In genomic region chr19:17511724-17512573, GRCh38 we compare ENCODE assay signal across 8 cellular contexts. TPM values are rescaled to one million over a fixed set of nuclear protein-coding genes. Genes with fewer than 3 reads are reported as not detected.
DNase-seq lines count a peak whose midpoint lies in the region; ATAC-seq and TF ChIP-seq lines count a peak whose summit lies in the region.

No MANE protein-coding gene starts in this region.

- DNase-seq in DMS 273 (lab: John Stamatoyannopoulos, UW; ENCODE audit: unreplicated experiment): peak; percentile 92
- peak; percentile 74 for DNase-seq in HT1080 (ENCODE audit: low read depth)
- peak; percentile 90 for DNase-seq in RKO (ENCODE audit: low spot score)
- DNase-seq in activated T-helper 1 cell treated with anti-CD3 and anti-CD28 coated beads, Interleukin-2, amount 50 U/mL, for 16 hours (ENCODE audit: low read depth in 1 of 2, low spot score in 1 of 2): peak; percentile 58 to 74
- peak; percentile 84 for DNase-seq in fibroblast of pulmonary artery (ENCODE audit: low read depth)
- peak; percentile 64 for DNase-seq in nephron progenitor cell

- H3K4me1 Mint-ChIP-seq in nephron progenitor cell: peaks cover 37% of the 10 kb centered on the region
- H3K4me1 Mint-ChIP-seq in stimulated activated naive CD8-positive, alpha-beta T cell treated with anti-CD3 and anti-CD28 coated beads, Interleukin-15, Interleukin-2, amounts not matched to agents 100 ng/mL and 50 ng/mL, for 24 hours (ENCODE audit: low read depth): peaks cover 50% of the 10 kb centered on the region

- peaks cover 13% of the 10 kb centered on the region for H3K9me3 Mint-ChIP-seq in nephron progenitor cell
- no peaks in the 10 kb centered on the region for H3K9me3 Mint-ChIP-seq in stimulated activated naive CD8-positive, alpha-beta T cell treated with anti-CD3 and anti-CD28 coated beads, Interleukin-15, Interleukin-2, amounts not matched to agents 100 ng/mL and 50 ng/mL, for 24 hours

- ATAC-seq in GM21367 (IDR thresholded peaks at IDR 0.05; ENCODE audit: unreplicated experiment): peak; percentile 62

- peak overlapping the region; percentile 90 for H3K4me3 Mint-ChIP-seq in nephron progenitor cell
- H3K4me3 Mint-ChIP-seq in stimulated activated naive CD8-positive, alpha-beta T cell treated with anti-CD3 and anti-CD28 coated beads, Interleukin-15, Interleukin-2, amounts not matched to agents 100 ng/mL and 50 ng/mL, for 24 hours: peak overlapping the region; percentile 98

- H3K4me3 ChIP-seq in fibroblast of pulmonary artery (replicated peaks; ENCODE audit: low read depth, low read length): peak overlapping the region; percentile 79

- H3K36me3 Mint-ChIP-seq in nephron progenitor cell (ENCODE audit: low read depth): peaks cover 31% of the 10 kb centered on the region
- H3K36me3 Mint-ChIP-seq in stimulated activated naive CD8-positive, alpha-beta T cell treated with anti-CD3 and anti-CD28 coated beads, Interleukin-15, Interleukin-2, amounts not matched to agents 100 ng/mL and 50 ng/mL, for 24 hours (ENCODE audit: low read depth): peaks cover 29% of the 10 kb centered on the region

- peak overlapping the region; percentile 72 for H3K27ac Mint-ChIP-seq in nephron progenitor cell
- H3K27ac Mint-ChIP-seq in stimulated activated naive CD8-positive, alpha-beta T cell treated with anti-CD3 and anti-CD28 coated beads, Interleukin-15, Interleukin-2, amounts not matched to agents 100 ng/mL and 50 ng/mL, for 24 hours: peak overlapping the region; percentile 90

- peaks cover 3% of the 10 kb centered on the region for H3K27me3 Mint-ChIP-seq in nephron progenitor cell (ENCODE audit: low read depth, poor library complexity)
- H3K27me3 Mint-ChIP-seq in stimulated activated naive CD8-positive, alpha-beta T cell treated with anti-CD3 and anti-CD28 coated beads, Interleukin-15, Interleukin-2, amounts not matched to agents 100 ng/mL and 50 ng/mL, for 24 hours: no peaks in the 10 kb centered on the region

- peak; percentile 16 for TF ChIP-seq CTCF in fibroblast of pulmonary artery (IDR thresholded peaks at IDR 0.05; ENCODE audit: low read length, missing control alignments)
- TF ChIP-seq CTCF in nephron progenitor cell (IDR thresholded peaks at IDR 0.05): no peak

RNA-seq across cellular contexts. Expression of gene PGLS, which starts 0.5 kb away (rescaled TPM):
- 61.6 and 75.0 TPM in 2 replicates for total RNA-seq in HT1080 (2014; rRNA removed; shearing (Covaris generic))
- 103 and 128 TPM in 2 replicates for polyA plus RNA-seq in HT1080 (2015; cell fraction: cytosol; rRNA removed)
- polyA plus RNA-seq in HT1080 (2015; cell fraction: nucleus; rRNA removed): 55.3 and 55.6 TPM in 2 replicates

RNA-seq across cellular contexts. Expression of gene SLC27A1, which starts 41.6 kb away (rescaled TPM):
- total RNA-seq in HT1080 (2014; rRNA removed; shearing (Covaris generic)): 8.9 and 9.1 TPM in 2 replicates
- 10.9 and 12.3 TPM in 2 replicates for polyA plus RNA-seq in HT1080 (2015; cell fraction: cytosol; rRNA removed)
- polyA plus RNA-seq in HT1080 (2015; cell fraction: nucleus; rRNA removed): 27.3 and 29.3 TPM in 2 replicates

RNA-seq across cellular contexts. Expression of gene COLGALT1, which starts 43.5 kb away (rescaled TPM):
- 66.6 and 91.8 TPM in 2 replicates for total RNA-seq in HT1080 (2014; rRNA removed; shearing (Covaris generic))
- polyA plus RNA-seq in HT1080 (2015; cell fraction: cytosol; rRNA removed): 124 and 125 TPM in 2 replicates
- 121 and 122 TPM in 2 replicates for polyA plus RNA-seq in HT1080 (2015; cell fraction: nucleus; rRNA removed)

RNA-seq across cellular contexts. Expression of gene NXNL1, which starts 51.2 kb away (rescaled TPM):
- total RNA-seq in HT1080 (2014; rRNA removed; shearing (Covaris generic)): not detected in 2 replicates
- polyA plus RNA-seq in HT1080 (2015; cell fraction: cytosol; rRNA removed): not detected in 2 replicates
- not detected in 2 replicates for polyA plus RNA-seq in HT1080 (2015; cell fraction: nucleus; rRNA removed)

Comparison
In these comparisons a context has a peak if more than half of its experiments do, and no peak if none do; other contexts are left out.
1. Peak in every context shown above with its lines: DNase-seq, ATAC-seq and H3K4me3 ChIP-seq.